ENCODE assay signal across 27 cellular contexts in genomic region chr16:80791411-80791810, GRCh38.
"Had no signal": no experiment of that assay in that cellular context is flagged by ENCODE, and none has a peak within 500 bp of the region (broad histone marks: within the 10 kb centered on the region; RNA-seq: fewer than 3 reads in every experiment).

No MANE protein-coding gene starts in this region.

- H3K9me3 Mint-ChIP-seq: mesothelial cell of epicardium; natural killer cell; nephron progenitor cell; neural progenitor cell; stimulated activated effector memory CD8-positive, alpha-beta T cell treated with anti-CD3 and anti-CD28 coated beads, Interleukin-12 subunit alpha, Interleukin-12 subunit beta, amount 100 ng/mL, for 72 hours had no signal

- H3K27ac Mint-ChIP-seq: immature natural killer cell; mesothelial cell of epicardium; naive B cell; natural killer cell; nephron progenitor cell; neural progenitor cell; stimulated activated effector memory CD8-positive, alpha-beta T cell treated with anti-CD3 and anti-CD28 coated beads, Interleukin-12 subunit alpha, Interleukin-12 subunit beta, amount 100 ng/mL, for 72 hours; stimulated activated naive CD8-positive, alpha-beta T cell treated with anti-CD3 and anti-CD28 coated beads, Interleukin-15, amount 100 ng/mL, for 72 hours had no signal

- H3K4me1 Mint-ChIP-seq: immature natural killer cell; mesothelial cell of epicardium; naive B cell; natural killer cell; nephron progenitor cell; neural progenitor cell; stimulated activated effector memory CD8-positive, alpha-beta T cell treated with anti-CD3 and anti-CD28 coated beads, Interleukin-12 subunit alpha, Interleukin-12 subunit beta, amount 100 ng/mL, for 72 hours; stimulated activated naive CD8-positive, alpha-beta T cell treated with anti-CD3 and anti-CD28 coated beads, Interleukin-15, amount 100 ng/mL, for 72 hours had no signal

- H3K27ac ChIP-seq: left ventricle myocardium inferior, neural progenitor cell, neutrophil, parathyroid adenoma, psoas muscle, sigmoid colon, spleen, thyroid gland, transverse colon, upper lobe of left lung had no signal

- H3K4me3 Mint-ChIP-seq: immature natural killer cell; mesothelial cell of epicardium; naive B cell; natural killer cell; nephron progenitor cell; neural progenitor cell; stimulated activated effector memory CD8-positive, alpha-beta T cell treated with anti-CD3 and anti-CD28 coated beads, Interleukin-12 subunit alpha, Interleukin-12 subunit beta, amount 100 ng/mL, for 72 hours; stimulated activated naive CD8-positive, alpha-beta T cell treated with anti-CD3 and anti-CD28 coated beads, Interleukin-15, amount 100 ng/mL, for 72 hours had no signal

- H3K36me3 Mint-ChIP-seq: immature natural killer cell; mesothelial cell of epicardium; naive B cell; natural killer cell; neural progenitor cell; stimulated activated effector memory CD8-positive, alpha-beta T cell treated with anti-CD3 and anti-CD28 coated beads, Interleukin-12 subunit alpha, Interleukin-12 subunit beta, amount 100 ng/mL, for 72 hours had no signal

- DNase-seq: hypothalamus; immature natural killer cell; islet precursor cell; left ventricle myocardium inferior; mesendoderm; naive B cell; natural killer cell; nephron progenitor cell; occipital lobe; psoas muscle; right cardiac atrium; sigmoid colon; small intestine; spleen; stimulated activated CD4-positive, alpha-beta T cell treated with anti-CD3 and anti-CD28 coated beads, Interleukin-4, amount 100 ng/mL, for 24 hours; stimulated activated naive CD4-positive, alpha-beta T cell treated with Interleukin-2 at 50 U/mL for 16 hours; stimulated activated naive CD8-positive, alpha-beta T cell treated with anti-CD3 and anti-CD28 coated beads, Interleukin-15, amount 100 ng/mL, for 72 hours; substantia nigra; testis; thyroid gland; transverse colon; upper lobe of left lung had no signal

- H3K27me3 Mint-ChIP-seq: naive B cell; stimulated activated naive CD8-positive, alpha-beta T cell treated with anti-CD3 and anti-CD28 coated beads, Interleukin-15, amount 100 ng/mL, for 72 hours had no signal

- ATAC-seq: natural killer cell; psoas muscle; right cardiac atrium; stimulated activated effector memory CD8-positive, alpha-beta T cell treated with anti-CD3 and anti-CD28 coated beads, Interleukin-12 subunit alpha, Interleukin-12 subunit beta, amount 100 ng/mL, for 72 hours; stimulated activated naive CD8-positive, alpha-beta T cell treated with anti-CD3 and anti-CD28 coated beads, Interleukin-15, amount 100 ng/mL, for 72 hours had no signal
